In genomic region chr9:2461886-2462285, GRCh38 we compare ENCODE assay signal across 18 cellular contexts.
DNase-seq lines count a peak whose midpoint lies in the region; ATAC-seq, FAIRE-seq and TF ChIP-seq lines count a peak whose summit lies in the region.
"Had no signal": no experiment of that assay in that cellular context is flagged by ENCODE, and none has a peak within 500 bp of the region (broad histone marks: within the 10 kb centered on the region; RNA-seq: fewer than 3 reads in every experiment).

No MANE protein-coding gene starts in this region.

- no peak overlapping the region for H3K9ac ChIP-seq in astrocyte (ENCODE audit: low read length)

- peaks cover 2% of the 10 kb centered on the region for H3K4me1 Mint-ChIP-seq in astrocyte (ENCODE audit: low read depth, unreplicated experiment)

- H3K27ac Mint-ChIP-seq in astrocyte (ENCODE audit: unreplicated experiment) = no peak overlapping the region
- H3K27ac Mint-ChIP-seq: activated CD4-positive, alpha-beta T cell treated with anti-CD3 and anti-CD28 coated beads for 36 hours had no signal

- H2AFZ ChIP-seq in astrocyte (ENCODE audit: low read depth, low read length) = no peak overlapping the region

- H3K27me3 Mint-ChIP-seq in astrocyte (ENCODE audit: low read depth, unreplicated experiment) = peaks cover 1% of the 10 kb centered on the region

- ATAC-seq in GM21528 (IDR thresholded peaks at IDR 0.05; ENCODE audit: low FRiP score, unreplicated experiment) = no peak
- ATAC-seq: activated CD4-positive, alpha-beta T cell treated with anti-CD3 and anti-CD28 coated beads for 36 hours; pancreas had no signal

- no peak overlapping the region for H3K27ac ChIP-seq in astrocyte (ENCODE audit: low read depth, low read length)
- H3K27ac ChIP-seq: pancreas, SJSA1, vagina had no signal

- H3K9me3 Mint-ChIP-seq in astrocyte (ENCODE audit: unreplicated experiment) = no peaks in the 10 kb centered on the region

- no peaks in the 10 kb centered on the region for H3K79me2 ChIP-seq in astrocyte (ENCODE audit: insufficient read depth, low read length)

- DNase-seq in D341Med (ENCODE audit: low spot score) = peak; percentile 21
- peak; percentile 19 for DNase-seq in NCI-H1092 (lab: John Stamatoyannopoulos, UW)
- peak; percentile 46 for DNase-seq in astrocyte (ENCODE audit: low read depth)
- peak; percentile 10 for DNase-seq in iPS-NIHi11 (ENCODE audit: low spot score)
- no peak for DNase-seq in T1000 (lab: John Stamatoyannopoulos, UW)
- DNase-seq in KG1 (lab: John Stamatoyannopoulos, UW) = no peak
- DNase-seq in activated T-cell treated with anti-CD3 and anti-CD28 coated beads, Interleukin-2, amount 50 U/mL, for 48 hours = no peak
- DNase-seq: activated CD4-positive, alpha-beta T cell treated with anti-CD3 and anti-CD28 coated beads for 36 hours; activated gamma-delta T cell; H7; Kasumi-1; NCI-H1417 treated with DMSO at 0.1 percent for 48 hours; NCI-H510A treated with DMSO at 0.1 percent for 48 hours; pancreas; stimulated activated CD4-positive, alpha-beta T cell treated with anti-CD3 and anti-CD28 coated beads, Interleukin-4, amount 100 ng/mL, for 24 hours had no signal

- H3K27me3 ChIP-seq in astrocyte (ENCODE audit: insufficient read depth, low read length) = no peaks in the 10 kb centered on the region
- H3K27me3 ChIP-seq: pancreas, SJSA1, vagina had no signal

- no peak overlapping the region for H3K4me3 Mint-ChIP-seq in astrocyte (ENCODE audit: unreplicated experiment)
- H3K4me3 Mint-ChIP-seq: activated CD4-positive, alpha-beta T cell treated with anti-CD3 and anti-CD28 coated beads for 36 hours had no signal

- no peak overlapping the region for H3K4me2 ChIP-seq in astrocyte (ENCODE audit: low read length)

- no peak overlapping the region for H3K4me3 ChIP-seq in astrocyte (ENCODE audit: insufficient read depth, low read depth, low read length)
- H3K4me3 ChIP-seq: pancreas, SJSA1, vagina had no signal

- no peak for TF ChIP-seq CTCF in astrocyte (IDR thresholded peaks at IDR 0.05; ENCODE audit: insufficient read depth, low read depth, low read length)

- no peaks in the 10 kb centered on the region for H3K4me1 ChIP-seq in astrocyte (ENCODE audit: insufficient read depth, low read length)
- H3K4me1 ChIP-seq: SJSA1, vagina had no signal

- H3K36me3 Mint-ChIP-seq in astrocyte (ENCODE audit: low read depth, unreplicated experiment) = peaks cover 6% of the 10 kb centered on the region

- H4K20me1 ChIP-seq in astrocyte (ENCODE audit: insufficient read depth, low read length) = no peaks in the 10 kb centered on the region

- H3K36me3 ChIP-seq in astrocyte (ENCODE audit: insufficient read depth, low read length) = no peaks in the 10 kb centered on the region
- H3K36me3 ChIP-seq: pancreas, SJSA1, vagina had no signal

- FAIRE-seq in astrocyte (lab: Jason Lieb, UNC) = no peak
- FAIRE-seq: pancreas had no signal

- no peaks in the 10 kb centered on the region for H3K9me3 ChIP-seq in astrocyte (ENCODE audit: insufficient read depth, low read depth, low read length)
- H3K9me3 ChIP-seq: pancreas, SJSA1, vagina had no signal

Comparison
In these comparisons a context has a peak if more than half of its experiments do, and no peak if none do; other contexts are left out.
1. DNase-seq: peak in D341Med (single experiment), NCI-H1092 (single experiment), astrocyte (single experiment) and iPS-NIHi11 (single experiment); none in T1000 (single experiment), KG1 (single experiment) and activated T-cell treated with anti-CD3 and anti-CD28 coated beads, Interleukin-2, amount 50 U/mL, for 48 hours (0 of 2).